ENCODE assay signal across 15 cellular contexts in the genomic region with DNA sequence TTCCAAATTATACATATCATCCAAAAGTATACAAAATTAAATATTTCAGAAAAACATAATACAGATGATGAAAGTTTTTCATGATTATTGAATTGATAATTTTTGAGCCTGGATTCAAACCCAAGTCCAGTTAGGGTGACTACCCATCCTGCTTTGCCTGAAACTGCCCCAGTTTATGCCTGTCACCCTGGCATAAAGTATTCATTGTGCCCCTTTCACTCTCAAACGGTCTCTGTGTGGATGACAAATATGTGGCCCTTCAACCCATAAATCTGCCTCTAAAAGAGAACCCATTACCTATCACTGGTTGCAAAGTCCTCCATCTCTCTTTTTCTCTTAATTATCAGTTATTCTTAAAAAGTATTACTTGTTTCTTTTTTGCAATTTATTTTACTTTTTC.
"Had no signal": no experiment of that assay in that cellular context is flagged by ENCODE, and none has a peak within 500 bp of the region (broad histone marks: within the 10 kb centered on the region; RNA-seq: fewer than 3 reads in every experiment).

No MANE protein-coding gene starts in this region.

- H3K4me2 ChIP-seq: neural progenitor cell had no signal

- DNase-seq: esophagus squamous epithelium; foreskin fibroblast; immature natural killer cell; left ventricle myocardium inferior; lower lobe of right lung; occipital lobe; pancreas; right cardiac atrium; small intestine; stimulated activated CD4-positive, alpha-beta T cell treated with anti-CD3 and anti-CD28 coated beads, Interleukin-12 subunit alpha, Interleukin-12 subunit beta, amount 100 ng/mL, for 4 hours; stimulated activated naive CD4-positive, alpha-beta T cell; thyroid gland had no signal

- H3K9ac ChIP-seq: neural progenitor cell had no signal

- H3K9me3 ChIP-seq: esophagus squamous epithelium, left ventricle myocardium inferior, lower lobe of right lung, pancreas, thyroid gland, vagina had no signal

- ATAC-seq: lower lobe of right lung; natural killer cell treated with Interleukin-12 subunit alpha and Interleukin-12 subunit beta and Interleukin-15 and Interleukin-18, amount 100 ng/mL, for 72 hours; pancreas; right cardiac atrium had no signal

- H3K4me3 ChIP-seq: esophagus squamous epithelium, left ventricle myocardium inferior, lower lobe of right lung, neural progenitor cell, pancreas, thyroid gland, vagina had no signal

- H3K4me1 ChIP-seq: esophagus squamous epithelium, lower lobe of right lung, pancreas, thyroid gland, vagina had no signal

- H2AFZ ChIP-seq: neural progenitor cell had no signal

- H3K36me3 ChIP-seq: esophagus squamous epithelium, left ventricle myocardium inferior, lower lobe of right lung, neural progenitor cell, pancreas, thyroid gland, vagina had no signal

- H3K27me3 ChIP-seq: esophagus squamous epithelium, neural progenitor cell, pancreas, thyroid gland, vagina had no signal

- H3K27ac ChIP-seq: esophagus squamous epithelium, left ventricle myocardium inferior, lower lobe of right lung, neural progenitor cell, pancreas, thyroid gland, vagina had no signal
